In the genomic region with DNA sequence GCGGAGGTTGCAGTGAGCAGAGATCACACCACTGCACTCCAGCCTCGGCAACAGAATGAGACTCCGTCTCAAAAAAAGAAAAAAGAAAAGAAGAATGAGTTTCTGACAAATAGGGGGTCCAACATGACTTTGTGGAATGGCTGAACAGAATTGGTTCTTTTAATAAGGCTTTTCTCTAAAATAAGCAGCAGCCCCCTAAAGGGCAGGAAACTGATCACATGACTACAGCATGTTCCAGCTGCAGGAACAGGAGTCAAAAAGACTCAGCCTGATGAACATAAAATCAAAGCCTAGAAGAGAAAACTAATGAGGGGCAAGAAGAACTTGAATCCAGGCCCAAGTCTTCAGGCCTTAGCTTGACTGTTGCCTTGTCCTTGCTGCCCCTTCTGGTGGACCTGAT, we compare ENCODE assay signal across 34 cellular contexts.
"Had no signal": no experiment of that assay in that cellular context is flagged by ENCODE, and none has a peak within 500 bp of the region (broad histone marks: within the 10 kb centered on the region; RNA-seq: fewer than 3 reads in every experiment).

No MANE protein-coding gene starts in this region.

- H3K36me3 ChIP-seq: MG63 had no signal

- H3K27me3 ChIP-seq: MG63 had no signal

- H3K4me3 ChIP-seq: MG63 had no signal

- DNase-seq: Karpas-422, Kasumi-1, MG63, MM.1S, MV-4-11, NCI-H1048, NCI-H1092, NCI-H1092 treated with DMSO at 0.1 percent for 48 hours, NCI-H1105, NCI-H1105 treated with DMSO at 0.1 percent for 48 hours, NCI-H1417, NCI-H1417 treated with DMSO at 0.1 percent for 48 hours, NCI-H1436, NCI-H1436 treated with DMSO at 0.1 percent for 48 hours, NCI-H146, NCI-H1694, NCI-H1694 treated with DMSO at 0.1 percent for 48 hours, NCI-H187, NCI-H187 treated with DMSO at 0.1 percent for 48 hours, NCI-H1930, NCI-H2029, NCI-H2029 treated with DMSO at 0.1 percent for 48 hours, NCI-H2081, NCI-H2081 treated with DMSO at 0.1 percent for 48 hours, NCI-H2107, NCI-H2171, NCI-H2171 treated with DMSO at 0.1 percent for 48 hours, NCI-H2227 treated with DMSO at 0.1 percent for 48 hours, NCI-H226, NCI-H345, NCI-H446, NCI-H446 treated with DMSO at 0.1 percent for 48 hours, NCI-H510A, NCI-H510A treated with DMSO at 0.1 percent for 48 hours had no signal

- H3K9me3 ChIP-seq: MG63 had no signal
